8 cellular contexts compared by ENCODE assay signal in genomic region chr9:4984171-4984570, GRCh38. TPM values are rescaled to one million over a fixed set of nuclear protein-coding genes. Genes with fewer than 3 reads are reported as not detected.
DNase-seq lines count a peak whose midpoint lies in the region; ATAC-seq and TF ChIP-seq lines count a peak whose summit lies in the region.

No MANE protein-coding gene starts in this region.

- peaks cover 13% of the 10 kb centered on the region for H3K4me1 ChIP-seq in RWPE2 (ENCODE audit: insufficient read depth, poor library complexity, severe bottlenecking)
- peaks cover 14% of the 10 kb centered on the region for H3K4me1 ChIP-seq in neural progenitor cell

- H3K79me2 ChIP-seq in neural progenitor cell (ENCODE audit: low read depth) = no peaks in the 10 kb centered on the region

- no peaks in the 10 kb centered on the region for H3K36me3 Mint-ChIP-seq in neural progenitor cell

- peak overlapping the region; percentile 86 for H3K4me3 Mint-ChIP-seq in neural progenitor cell

- peak overlapping the region; percentile 95 for H2AFZ ChIP-seq in neural progenitor cell (replicated peaks)

- peak overlapping the region; percentile 52 for H3K27ac Mint-ChIP-seq in neural progenitor cell

- H3F3A ChIP-seq in neural progenitor cell (ENCODE audit: low read depth) = peaks cover 37% of the 10 kb centered on the region

- H3K4me1 Mint-ChIP-seq in neural progenitor cell = peaks cover 15% of the 10 kb centered on the region

- no peaks in the 10 kb centered on the region for H3K36me3 ChIP-seq in RWPE2 (ENCODE audit: low read depth)
- no peaks in the 10 kb centered on the region for H3K36me3 ChIP-seq in neural progenitor cell

- H3K27me3 ChIP-seq in RWPE2 (ENCODE audit: insufficient read depth, poor library complexity, severe bottlenecking) (no peaks in the 10 kb centered on the region), neural progenitor cell (peaks cover 36% of the 10 kb centered on the region)

- H3K9me3 ChIP-seq in RWPE2 (ENCODE audit: severe bottlenecking) = no peaks in the 10 kb centered on the region
- H3K9me3 ChIP-seq in neural progenitor cell (ENCODE audit: low read depth) = no peaks in the 10 kb centered on the region

- TF ChIP-seq CTCF in RWPE2 (IDR thresholded peaks at IDR 0.05; ENCODE audit: poor library complexity, severe bottlenecking) (no peak), neural progenitor cell (IDR thresholded peaks at IDR 0.05) (no peak)

- H3K4me3 ChIP-seq in RWPE2 (ENCODE audit: severe bottlenecking) (peak overlapping the region; percentile 51), neural progenitor cell (peak overlapping the region; percentile 82)

- peaks cover 6% of the 10 kb centered on the region for H3K27me3 Mint-ChIP-seq in neural progenitor cell (ENCODE audit: insufficient read depth, low read depth)

- H3K27ac ChIP-seq in RWPE2 (ENCODE audit: poor library complexity, severe bottlenecking) (peak overlapping the region; percentile 73), neural progenitor cell (peak overlapping the region; percentile 49)

- peak overlapping the region; percentile 91 for H3K4me2 ChIP-seq in neural progenitor cell

- peak; percentile 63 for DNase-seq in NCI-H1092 (lab: John Stamatoyannopoulos, UW)
- DNase-seq in NCI-H1092 treated with DMSO at 0.1 percent for 48 hours (lab: John Stamatoyannopoulos, UW) = no peak
- no peak for DNase-seq in RWPE2 (ENCODE audit: low spot score)
- no peak for DNase-seq in neural progenitor cell (ENCODE audit: low spot score)
- no peak for DNase-seq in GM19240 (ENCODE audit: insufficient read length, low spot score)
- DNase-seq in C1 segment of cervical spinal cord (lab: John Stamatoyannopoulos, UW) = no peak

- peak overlapping the region; percentile 28 for H3K9ac ChIP-seq in neural progenitor cell

- ATAC-seq in HG02840 (IDR thresholded peaks at IDR 0.05; ENCODE audit: low FRiP score, unreplicated experiment) (peak; percentile 2), RWPE2 (ENCODE audit: low read depth) (no peak; the same call in 2 of the 3 replicates), esophagus mucosa (peak; percentile 0)

- H4K20me1 ChIP-seq in neural progenitor cell (ENCODE audit: low read depth) = no peaks in the 10 kb centered on the region

- H3K9me3 Mint-ChIP-seq in neural progenitor cell = no peaks in the 10 kb centered on the region

RNA-seq across cellular contexts. Expression of gene JAK2, which starts 0.9 kb away (rescaled TPM):
- total RNA-seq in esophagus mucosa = 7.2 TPM
- 3.2 and 3.9 TPM in 2 replicates for total RNA-seq in neural progenitor cell (ENCODE audit: low replicate concordance)
